1 cellular context compared by ENCODE assay signal in genomic region chr17:15944720-15945492, GRCh38.
TF ChIP-seq lines count a peak whose summit lies in the region.

ADORA2B (plus strand) TSS chr17:15945130; CDS start chr17:15945249, 119 bp downstream.

TF ChIP-seq in K562, 482 proteins besides CTCF, POLR2A, EP300 and RAD21 (continued from another document and continues in another):
- TF ChIP-seq, protein P1, sequence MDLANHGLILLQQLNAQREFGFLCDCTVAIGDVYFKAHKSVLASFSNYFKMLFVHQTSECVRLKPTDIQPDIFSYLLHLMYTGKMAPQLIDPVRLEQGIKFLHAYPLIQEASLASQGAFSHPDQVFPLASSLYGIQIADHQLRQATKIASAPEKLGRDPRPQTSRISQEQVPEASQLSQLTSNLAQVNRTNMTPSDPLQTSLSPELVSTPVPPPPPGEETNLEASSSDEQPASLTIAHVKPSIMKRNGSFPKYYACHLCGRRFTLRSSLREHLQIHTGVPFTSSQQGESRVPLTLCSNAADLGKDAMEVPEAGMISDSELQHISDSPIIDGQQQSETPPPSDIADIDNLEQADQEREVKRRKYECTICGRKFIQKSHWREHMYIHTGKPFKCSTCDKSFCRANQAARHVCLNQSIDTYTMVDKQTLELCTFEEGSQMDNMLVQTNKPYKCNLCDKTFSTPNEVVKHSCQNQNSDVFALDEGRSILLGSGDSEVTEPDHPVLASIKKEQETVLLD (IDR thresholded peaks at IDR 0.05), result no peak
- no peak for TF ChIP-seq ZBTB12 (CRISPR knock-in tag; IDR thresholded peaks at IDR 0.05)
- TF ChIP-seq ZNF644 (tag; IDR thresholded peaks at IDR 0.05; ENCODE audit: low read depth), result no peak
- TF ChIP-seq NELFE (IDR thresholded peaks at IDR 0.05; ENCODE audit: insufficient read depth, insufficient read length), result no peak
- TF ChIP-seq MAZ (CRISPR knock-in tag; conservative IDR thresholded peaks at IDR 0.05 in 1 of 2, IDR thresholded peaks at IDR 0.05 in 1 of 2), result peak; percentile 52 to 53; a peak in 3 of 4 replicates
- TF ChIP-seq BACH1 (tag; IDR thresholded peaks at IDR 0.05), result no peak
- peak; percentile 84 for TF ChIP-seq POLR2G (IDR thresholded peaks at IDR 0.05; ENCODE audit: low read depth, low read length)
- no peak for TF ChIP-seq FOXJ3 (CRISPR knock-in tag; IDR thresholded peaks at IDR 0.05)
- peak; percentile 64 for TF ChIP-seq DEAF1 (CRISPR knock-in tag; IDR thresholded peaks at IDR 0.05)
- peak; percentile 53; the same call in 1 of the 2 replicates for TF ChIP-seq PHF8 (IDR thresholded peaks at IDR 0.05; ENCODE audit: borderline replicate concordance, low read length)
- TF ChIP-seq TAF1 (IDR thresholded peaks at IDR 0.05; ENCODE audit: control insufficient read depth, extremely low read depth, insufficient read depth, low read length, severe bottlenecking), result peak; percentile 14
- TF ChIP-seq ZBTB7A (IDR thresholded peaks at IDR 0.05; ENCODE audit: borderline replicate concordance, control insufficient read depth, low read depth, low read length), result 0 out of 2 replicates have a peak, but pooled peaks have one; percentile 70
- no peak for TF ChIP-seq SMARCC2 (IDR thresholded peaks at IDR 0.05; ENCODE audit: low read depth)
- no peak for TF ChIP-seq ETV1 (tag; conservative IDR thresholded peaks at IDR 0.05; ENCODE audit: low read depth)
- TF ChIP-seq SREBF1 (IDR thresholded peaks at IDR 0.05; ENCODE audit: borderline replicate concordance, low read depth, low read length), result no peak
- no peak for TF ChIP-seq KAT2B (IDR thresholded peaks at IDR 0.05; ENCODE audit: low read depth, low read length)
- TF ChIP-seq, protein P2, sequence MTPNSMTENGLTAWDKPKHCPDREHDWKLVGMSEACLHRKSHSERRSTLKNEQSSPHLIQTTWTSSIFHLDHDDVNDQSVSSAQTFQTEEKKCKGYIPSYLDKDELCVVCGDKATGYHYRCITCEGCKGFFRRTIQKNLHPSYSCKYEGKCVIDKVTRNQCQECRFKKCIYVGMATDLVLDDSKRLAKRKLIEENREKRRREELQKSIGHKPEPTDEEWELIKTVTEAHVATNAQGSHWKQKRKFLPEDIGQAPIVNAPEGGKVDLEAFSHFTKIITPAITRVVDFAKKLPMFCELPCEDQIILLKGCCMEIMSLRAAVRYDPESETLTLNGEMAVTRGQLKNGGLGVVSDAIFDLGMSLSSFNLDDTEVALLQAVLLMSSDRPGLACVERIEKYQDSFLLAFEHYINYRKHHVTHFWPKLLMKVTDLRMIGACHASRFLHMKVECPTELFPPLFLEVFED (CRISPR knock-in tag; conservative IDR thresholded peaks at IDR 0.05), result no peak
- TF ChIP-seq ZNF445 (CRISPR knock-in tag; IDR thresholded peaks at IDR 0.05; ENCODE audit: low read depth), result no peak
- TF ChIP-seq SMARCA5 (IDR thresholded peaks at IDR 0.05), result no peak
- TF ChIP-seq FOXJ2 (tag; IDR thresholded peaks at IDR 0.05), result no peak
- TF ChIP-seq HCFC1 (IDR thresholded peaks at IDR 0.05; ENCODE audit: low read depth, low read length), result no peak
- TF ChIP-seq DNMT1 (IDR thresholded peaks at IDR 0.05), result no peak
- 0 out of 2 replicates have a peak, but pooled peaks have one; percentile 23 for TF ChIP-seq SMC3 (conservative IDR thresholded peaks at IDR 0.05; ENCODE audit: insufficient read depth, low read depth, low read length)
- peak; percentile 77; the same call in 1 of the 2 replicates for TF ChIP-seq FOXP1 (CRISPR knock-in tag; IDR thresholded peaks at IDR 0.05)
- no peak for TF ChIP-seq ZNF75A (CRISPR knock-in tag; IDR thresholded peaks at IDR 0.05)
- TF ChIP-seq ZNF778 (CRISPR knock-in tag; IDR thresholded peaks at IDR 0.05), result no peak
- TF ChIP-seq ZNF77 (CRISPR knock-in tag; IDR thresholded peaks at IDR 0.05), result no peak
- TF ChIP-seq NCOA6 (IDR thresholded peaks at IDR 0.05), result peak; percentile 56; the same call in 1 of the 2 replicates
- TF ChIP-seq RBM25 (IDR thresholded peaks at IDR 0.05; ENCODE audit: low read depth, low read length, severe bottlenecking), result peak; percentile 78
- peak in 1 of 2 experiments; percentile 29; a peak in 1 of 3 replicates for TF ChIP-seq CBX3 (IDR thresholded peaks at IDR 0.05; ENCODE audit: borderline replicate concordance in 1 of 2, low read length in 2 of 2)
- TF ChIP-seq RHOXF2B (CRISPR knock-in tag; conservative IDR thresholded peaks at IDR 0.05), result no peak
- TF ChIP-seq ZKSCAN8 (CRISPR knock-in tag; IDR thresholded peaks at IDR 0.05), result no peak
- TF ChIP-seq CHD2 (IDR thresholded peaks at IDR 0.05; ENCODE audit: low read depth, low read length), result no peak
- no peak for TF ChIP-seq TOE1 (IDR thresholded peaks at IDR 0.05; ENCODE audit: borderline replicate concordance)
- TF ChIP-seq TOE1 (CRISPR knock-in tag; IDR thresholded peaks at IDR 0.05; ENCODE audit: borderline replicate concordance, low read depth), result 0 out of 2 replicates have a peak, but pooled peaks have one; percentile 47
- no peak for TF ChIP-seq ATF1 (CRISPR knock-in tag; IDR thresholded peaks at IDR 0.05)
- peak; percentile 47; the same call in 1 of the 2 replicates for TF ChIP-seq ATF1 (tag; IDR thresholded peaks at IDR 0.05)
- TF ChIP-seq, protein P3, sequence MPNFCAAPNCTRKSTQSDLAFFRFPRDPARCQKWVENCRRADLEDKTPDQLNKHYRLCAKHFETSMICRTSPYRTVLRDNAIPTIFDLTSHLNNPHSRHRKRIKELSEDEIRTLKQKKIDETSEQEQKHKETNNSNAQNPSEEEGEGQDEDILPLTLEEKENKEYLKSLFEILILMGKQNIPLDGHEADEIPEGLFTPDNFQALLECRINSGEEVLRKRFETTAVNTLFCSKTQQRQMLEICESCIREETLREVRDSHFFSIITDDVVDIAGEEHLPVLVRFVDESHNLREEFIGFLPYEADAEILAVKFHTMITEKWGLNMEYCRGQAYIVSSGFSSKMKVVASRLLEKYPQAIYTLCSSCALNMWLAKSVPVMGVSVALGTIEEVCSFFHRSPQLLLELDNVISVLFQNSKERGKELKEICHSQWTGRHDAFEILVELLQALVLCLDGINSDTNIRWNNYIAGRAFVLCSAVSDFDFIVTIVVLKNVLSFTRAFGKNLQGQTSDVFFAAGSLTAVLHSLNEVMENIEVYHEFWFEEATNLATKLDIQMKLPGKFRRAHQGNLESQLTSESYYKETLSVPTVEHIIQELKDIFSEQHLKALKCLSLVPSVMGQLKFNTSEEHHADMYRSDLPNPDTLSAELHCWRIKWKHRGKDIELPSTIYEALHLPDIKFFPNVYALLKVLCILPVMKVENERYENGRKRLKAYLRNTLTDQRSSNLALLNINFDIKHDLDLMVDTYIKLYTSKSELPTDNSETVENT (CRISPR knock-in tag; IDR thresholded peaks at IDR 0.05), result no peak
- TF ChIP-seq XRCC5 (IDR thresholded peaks at IDR 0.05; ENCODE audit: low read depth, low read length), result no peak
- no peak for TF ChIP-seq ZEB2 (IDR thresholded peaks at IDR 0.05)
- TF ChIP-seq MXD1 (CRISPR knock-in tag; IDR thresholded peaks at IDR 0.05; ENCODE audit: borderline replicate concordance, poor library complexity, severe bottlenecking), result no peak
- no peak for TF ChIP-seq PHB (CRISPR knock-in tag; IDR thresholded peaks at IDR 0.05)
- TF ChIP-seq U2AF2 (optimal IDR thresholded peaks at IDR 0.05; ENCODE audit: low read depth, low read length), result no peak
- no peak for TF ChIP-seq HOXB6 (CRISPR knock-in tag; IDR thresholded peaks at IDR 0.05; ENCODE audit: borderline replicate concordance)
- TF ChIP-seq CBX2 (IDR thresholded peaks at IDR 0.05; ENCODE audit: insufficient read depth, low read length, poor library complexity, severe bottlenecking), result no peak
- no peak for TF ChIP-seq MTA1 (IDR thresholded peaks at IDR 0.05; ENCODE audit: borderline replicate concordance)
- TF ChIP-seq HDAC1 (IDR thresholded peaks at IDR 0.05), result peak in 1 of 2 experiments; percentile 29; a peak in 1 of 4 replicates
- no peak for TF ChIP-seq PHB2 (IDR thresholded peaks at IDR 0.05; ENCODE audit: low read depth)
- no peak for TF ChIP-seq MAFG (tag; conservative IDR thresholded peaks at IDR 0.05)
- no peak for TF ChIP-seq RBM17 (IDR thresholded peaks at IDR 0.05; ENCODE audit: borderline replicate concordance, low read depth, low read length)
- TF ChIP-seq, protein P4, sequence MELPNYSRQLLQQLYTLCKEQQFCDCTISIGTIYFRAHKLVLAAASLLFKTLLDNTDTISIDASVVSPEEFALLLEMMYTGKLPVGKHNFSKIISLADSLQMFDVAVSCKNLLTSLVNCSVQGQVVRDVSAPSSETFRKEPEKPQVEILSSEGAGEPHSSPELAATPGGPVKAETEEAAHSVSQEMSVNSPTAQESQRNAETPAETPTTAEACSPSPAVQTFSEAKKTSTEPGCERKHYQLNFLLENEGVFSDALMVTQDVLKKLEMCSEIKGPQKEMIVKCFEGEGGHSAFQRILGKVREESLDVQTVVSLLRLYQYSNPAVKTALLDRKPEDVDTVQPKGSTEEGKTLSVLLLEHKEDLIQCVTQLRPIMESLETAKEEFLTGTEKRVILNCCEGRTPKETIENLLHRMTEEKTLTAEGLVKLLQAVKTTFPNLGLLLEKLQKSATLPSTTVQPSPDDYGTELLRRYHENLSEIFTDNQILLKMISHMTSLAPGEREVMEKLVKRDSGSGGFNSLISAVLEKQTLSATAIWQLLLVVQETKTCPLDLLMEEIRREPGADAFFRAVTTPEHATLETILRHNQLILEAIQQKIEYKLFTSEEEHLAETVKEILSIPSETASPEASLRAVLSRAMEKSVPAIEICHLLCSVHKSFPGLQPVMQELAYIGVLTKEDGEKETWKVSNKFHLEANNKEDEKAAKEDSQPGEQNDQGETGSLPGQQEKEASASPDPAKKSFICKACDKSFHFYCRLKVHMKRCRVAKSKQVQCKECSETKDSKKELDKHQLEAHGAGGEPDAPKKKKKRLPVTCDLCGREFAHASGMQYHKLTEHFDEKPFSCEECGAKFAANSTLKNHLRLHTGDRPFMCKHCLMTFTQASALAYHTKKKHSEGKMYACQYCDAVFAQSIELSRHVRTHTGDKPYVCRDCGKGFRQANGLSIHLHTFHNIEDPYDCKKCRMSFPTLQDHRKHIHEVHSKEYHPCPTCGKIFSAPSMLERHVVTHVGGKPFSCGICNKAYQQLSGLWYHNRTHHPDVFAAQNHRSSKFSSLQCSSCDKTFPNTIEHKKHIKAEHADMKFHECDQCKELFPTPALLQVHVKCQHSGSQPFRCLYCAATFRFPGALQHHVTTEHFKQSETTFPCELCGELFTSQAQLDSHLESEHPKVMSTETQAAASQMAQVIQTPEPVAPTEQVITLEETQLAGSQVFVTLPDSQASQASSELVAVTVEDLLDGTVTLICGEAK (IDR thresholded peaks at IDR 0.05), result no peak
- TF ChIP-seq, protein P4 (CRISPR knock-in tag; IDR thresholded peaks at IDR 0.05), result no peak
- TF ChIP-seq DDX20 (tag; IDR thresholded peaks at IDR 0.05; ENCODE audit: low read depth), result no peak
- TF ChIP-seq KLF16 (IDR thresholded peaks at IDR 0.05), result no peak
- TF ChIP-seq GABPB2 (CRISPR knock-in tag; conservative IDR thresholded peaks at IDR 0.05), result no peak
